In genomic region chr4:67020079-67020807, GRCh38 we compare ENCODE assay signal across 1 cellular context.
TF ChIP-seq lines count a peak whose summit lies in the region.

No MANE protein-coding gene starts in this region.

TF ChIP-seq in GM23338, 12 proteins besides CTCF, POLR2A, EP300 and RAD21 (continued from another document):
- TF ChIP-seq ZNF462 (CRISPR knock-in tag; IDR thresholded peaks at IDR 0.05) = no peak
- TF ChIP-seq REST (IDR thresholded peaks at IDR 0.05; ENCODE audit: unreplicated experiment) = no peak
- no peak for TF ChIP-seq ETS1 (IDR thresholded peaks at IDR 0.05)
- no peak for TF ChIP-seq NANOG (IDR thresholded peaks at IDR 0.05; ENCODE audit: borderline replicate concordance)
